8 cellular contexts compared by ENCODE assay signal in genomic region chr6:73523434-73524123, GRCh38. TPM values are rescaled to one million over a fixed set of nuclear protein-coding genes. Genes with fewer than 3 reads are reported as not detected.
A peak's percentile ranks its signal among the peaks of the same experiment; 100 is the strongest.
DNase-seq lines count a peak whose midpoint lies in the region; ATAC-seq and TF ChIP-seq lines count a peak whose summit lies in the region.

No MANE protein-coding gene starts in this region.

- CTCF ChIA-PET in AG04449 (lab: Yijun Ruan, JAX), result interaction anchor here (0.8 to 4.4 kb wide), 2 partner anchors 88 to 129 kb away, joined by 3 to 30 read pairs; no protein-coding TSS in a partner anchor
- CTCF ChIA-PET in PC-9 (lab: Charles Lee), result interaction anchor here (0.7 kb wide), 2 partner anchors 76 to 124 kb away, joined by 3 read pairs; no protein-coding TSS in a partner anchor

- H3K27ac ChIP-seq in PC-9, result peak overlapping the region; percentile 100
- H3K27ac ChIP-seq in urinary bladder (ENCODE audit: low read depth), result peak overlapping the region; percentile 98

- peak overlapping the region; percentile 84 for H2AFZ ChIP-seq in PC-9

- TF ChIP-seq CTCF in AG04449 (IDR thresholded peaks at IDR 0.05; ENCODE audit: insufficient read depth, low read length, missing control alignments), result no peak
- no peak for TF ChIP-seq CTCF in PC-9 (conservative IDR thresholded peaks at IDR 0.05)
- TF ChIP-seq CTCF in glutamatergic neuron (IDR thresholded peaks at IDR 0.05; ENCODE audit: partially characterized antibody, unreplicated experiment), result no peak
- no peak for TF ChIP-seq CTCF in progenitor cell of endocrine pancreas (IDR thresholded peaks at IDR 0.05; ENCODE audit: unreplicated experiment)

- no peak for DNase-seq in AG04449 (ENCODE audit: low read depth, low spot score)
- peak; percentile 74 to 82 for DNase-seq in PC-9
- peak; percentile 92 for DNase-seq in activated effector memory CD4-positive, alpha-beta T cell treated with anti-CD3 and anti-CD28 coated beads, Interleukin-2, amount 50 U/mL, for 16 hours
- peak; percentile 33 for DNase-seq in glutamatergic neuron
- peak; percentile 18 for DNase-seq in progenitor cell of endocrine pancreas (ENCODE audit: low spot score, unreplicated experiment)

- intact Hi-C loops in PC-9 (cut with micrococcal nuclease; ENCODE audit: unreplicated experiment), result loop anchor here (5.0 kb wide), 1 partner anchor 189 kb away; no protein-coding TSS in a partner anchor

- H3K36me3 ChIP-seq in PC-9 (ENCODE audit: low read depth) (peaks cover 18% of the 10 kb centered on the region), urinary bladder (ENCODE audit: insufficient read depth) (peaks cover 1% of the 10 kb centered on the region)

- ATAC-seq in GM18907 (IDR thresholded peaks at IDR 0.05; ENCODE audit: unreplicated experiment) (peak; percentile 57), HG03108 (IDR thresholded peaks at IDR 0.05; ENCODE audit: unreplicated experiment) (peak; percentile 50)

- POLR2A ChIA-PET in AG04449 (lab: Yijun Ruan, JAX) (interaction anchor here (0.7 to 2.0 kb wide), 5 partner anchors 10 to 83 kb away, joined by 3 to 17 read pairs (median 3); no protein-coding TSS in a partner anchor), PC-9 (lab: Charles Lee; ENCODE audit: unreplicated experiment) (interaction anchor here (0.6 to 0.7 kb wide), 3 partner anchors 10 to 57 kb away, joined by 3 to 11 read pairs (median 11); no protein-coding TSS in a partner anchor)

- no peaks in the 10 kb centered on the region for H3K9me2 ChIP-seq in PC-9 (ENCODE audit: insufficient read depth)

- H3K4me1 Mint-ChIP-seq in glutamatergic neuron (ENCODE audit: low read depth, unreplicated experiment) (peaks cover 7% of the 10 kb centered on the region), progenitor cell of endocrine pancreas (ENCODE audit: low read depth) (peaks cover 11% of the 10 kb centered on the region)

- H3K27ac Mint-ChIP-seq in glutamatergic neuron (ENCODE audit: unreplicated experiment) (peak overlapping the region; percentile 76), progenitor cell of endocrine pancreas (peak overlapping the region; percentile 84)

- peaks cover 14% of the 10 kb centered on the region for H4K20me1 ChIP-seq in PC-9 (ENCODE audit: insufficient read depth)

- H3K36me3 Mint-ChIP-seq in glutamatergic neuron (ENCODE audit: unreplicated experiment) (peaks cover 19% of the 10 kb centered on the region), progenitor cell of endocrine pancreas (ENCODE audit: insufficient read depth) (peaks cover 21% of the 10 kb centered on the region)

- H3K4me3 ChIP-seq in AG04449 (ENCODE audit: low read depth, low read length), result peak overlapping the region; percentile 53
- H3K4me3 ChIP-seq in PC-9, result peak overlapping the region; percentile 89
- peak overlapping the region; percentile 65 for H3K4me3 ChIP-seq in urinary bladder (ENCODE audit: low read depth, low read length)

- H3K79me2 ChIP-seq in PC-9 (ENCODE audit: low read depth), result peaks cover 45% of the 10 kb centered on the region

- H3K27me3 ChIP-seq in PC-9 (ENCODE audit: insufficient read depth, low read depth), result no peaks in the 10 kb centered on the region

- H3K4me3 Mint-ChIP-seq in glutamatergic neuron (ENCODE audit: unreplicated experiment) (peak overlapping the region; percentile 80), progenitor cell of endocrine pancreas (ENCODE audit: low read depth) (peak overlapping the region; percentile 69)

- no peaks in the 10 kb centered on the region for H3K9me3 ChIP-seq in PC-9 (ENCODE audit: insufficient read depth, low read depth)

- BruUV-seq in PC-9 (replicated peaks; lab: Mats Ljungman, UMichigan), result no TSS peak

- peaks cover 51% of the 10 kb centered on the region for H3F3A ChIP-seq in PC-9 (ENCODE audit: insufficient read depth, low read depth)

- peaks cover 11% of the 10 kb centered on the region; the same call in 1 of the 2 replicates for H3K4me1 ChIP-seq in PC-9 (replicated peaks; ENCODE audit: insufficient read depth)
- H3K4me1 ChIP-seq in urinary bladder (ENCODE audit: insufficient read depth), result no peaks in the 10 kb centered on the region

- H3K9me3 Mint-ChIP-seq in glutamatergic neuron (ENCODE audit: unreplicated experiment) (peaks cover 27% of the 10 kb centered on the region), progenitor cell of endocrine pancreas (ENCODE audit: low read depth) (no peaks in the 10 kb centered on the region)

- H3K4me2 ChIP-seq in PC-9, result peak overlapping the region; percentile 87

- H3K27me3 Mint-ChIP-seq in glutamatergic neuron (ENCODE audit: unreplicated experiment) (peaks cover 26% of the 10 kb centered on the region), progenitor cell of endocrine pancreas (peaks cover 2% of the 10 kb centered on the region)

- 5% methylated on average over 50 of the region's 50 CpGs for WGBS in urinary bladder

RNA-seq across cellular contexts. Expression of gene EEF1A1, which starts 2.7 kb away (rescaled TPM):
- 10,581 and 12,059 TPM in 2 replicates for total RNA-seq in PC-9 (2021)
- total RNA-seq in glutamatergic neuron (ENCODE audit: unreplicated experiment), result 6,372 TPM
- 12,032 and 12,129 TPM in 2 replicates for total RNA-seq in progenitor cell of endocrine pancreas
- 18,172 TPM for total RNA-seq in urinary bladder
- 11,265 TPM for polyA plus RNA-seq in urinary bladder
